Comparison of ENCODE assay signal across 1 cellular context in the genomic region with DNA sequence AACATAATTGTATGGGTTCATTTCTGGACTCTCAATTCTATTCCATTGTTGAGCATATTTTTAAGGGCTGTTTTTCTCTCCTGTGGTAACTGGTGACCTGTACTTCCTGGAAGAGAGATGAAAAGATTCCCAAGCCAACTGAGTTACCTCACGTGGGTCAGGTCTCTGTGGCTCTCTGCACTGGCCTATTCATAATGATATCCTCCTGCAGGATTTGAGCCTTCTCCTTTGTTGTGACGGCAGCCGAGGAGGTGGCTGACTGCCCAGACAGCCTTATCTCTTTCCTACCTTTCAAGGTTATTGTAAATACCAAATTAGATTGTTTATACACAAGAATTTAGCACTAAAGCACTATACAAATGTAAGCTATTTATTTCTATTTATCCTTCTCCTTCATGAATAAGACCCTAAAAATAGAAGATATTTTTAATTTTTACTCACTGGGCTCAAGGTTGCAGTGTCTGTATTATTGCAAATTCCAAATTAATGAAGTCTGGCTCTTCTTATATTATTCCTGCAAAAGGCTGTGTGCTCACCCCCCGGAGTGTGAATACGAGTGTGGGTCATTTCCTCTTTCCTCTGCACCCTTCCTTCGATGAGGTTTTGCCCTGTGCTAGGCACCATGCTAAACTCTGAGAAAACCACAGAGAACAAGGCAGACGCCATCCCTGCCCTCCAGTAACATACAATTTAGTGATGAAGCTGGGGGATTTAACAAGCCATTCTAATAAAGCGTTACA.
TF ChIP-seq lines count a peak whose summit lies in the region.

No MANE protein-coding gene starts in this region.

TF ChIP-seq in endothelial cell of umbilical vein, 7 proteins besides CTCF, POLR2A, EP300 and RAD21:
- no peak for TF ChIP-seq EZH2 (IDR thresholded peaks at IDR 0.05; ENCODE audit: borderline replicate concordance, low read depth, low read length, severe bottlenecking)
- no peak for TF ChIP-seq MYC (IDR thresholded peaks at IDR 0.05; ENCODE audit: low read depth, low read length)
- peak; percentile 36 for TF ChIP-seq JUN (IDR thresholded peaks at IDR 0.05; ENCODE audit: borderline replicate concordance, insufficient read depth, insufficient read length, low read depth)
- peak; percentile 56 for TF ChIP-seq GATA2 (IDR thresholded peaks at IDR 0.05; ENCODE audit: insufficient read depth, insufficient read length, low read depth, low read length)
